Comparison of ENCODE assay signal across 9 cellular contexts in the genomic region with DNA sequence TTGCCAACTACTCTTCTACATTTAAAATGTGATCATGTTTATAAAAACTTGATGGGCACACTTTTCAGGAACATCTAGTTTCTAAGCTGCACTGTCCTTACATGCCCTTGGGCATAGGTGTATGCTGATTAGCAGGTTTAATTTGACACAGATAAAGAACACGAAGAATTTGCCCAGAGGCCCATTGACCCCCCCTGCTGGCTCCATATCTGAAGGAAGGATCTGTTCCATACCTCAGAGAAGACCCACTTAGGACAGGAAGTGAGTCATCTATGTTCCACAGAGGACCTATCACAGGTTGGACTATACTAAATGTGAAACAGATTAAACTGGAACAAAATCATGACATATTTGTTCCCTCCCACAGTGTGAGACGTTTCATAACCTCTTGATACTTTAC.
DNase-seq lines count a peak whose midpoint lies in the region; ATAC-seq and TF ChIP-seq lines count a peak whose summit lies in the region.
"Had no signal": no experiment of that assay in that cellular context is flagged by ENCODE, and none has a peak within 500 bp of the region (broad histone marks: within the 10 kb centered on the region; RNA-seq: fewer than 3 reads in every experiment).

No MANE protein-coding gene starts in this region.

- H3K9me3 Mint-ChIP-seq in T-helper 2 cell treated with Interferon-gamma antibody and Interleukin-4, amounts not matched to agents 5 μg/mL and 100 μg/mL, for 36 hours, result no peaks in the 10 kb centered on the region

- no peaks in the 10 kb centered on the region for H3K36me3 ChIP-seq in body of pancreas (replicated peaks in 1 of 2; ENCODE audit: insufficient read depth in 1 of 2, low read depth in 2 of 2)
- H3K36me3 ChIP-seq: upper lobe of left lung had no signal

- WGBS in body of pancreas, 2 donors, result 6 to 8% methylated on average over 2 of the region's 2 CpGs

- peak; percentile 68 for ATAC-seq in body of pancreas
- peak; percentile 72 for ATAC-seq in sciatic nerve
- no peak for ATAC-seq in HG02763 (IDR thresholded peaks at IDR 0.05; ENCODE audit: unreplicated experiment)

- no peak for TF ChIP-seq CTCF in body of pancreas (IDR thresholded peaks at IDR 0.05)

- H3K4me1 ChIP-seq in body of pancreas, result peaks cover 74% of the 10 kb centered on the region

- no peaks in the 10 kb centered on the region for H3K27me3 Mint-ChIP-seq in T-helper 2 cell treated with Interferon-gamma antibody and Interleukin-4, amounts not matched to agents 5 μg/mL and 100 μg/mL, for 36 hours (ENCODE audit: low read depth)

- no peak overlapping the region for H3K4me3 ChIP-seq in body of pancreas
- H3K4me3 ChIP-seq: upper lobe of left lung had no signal

- H3K36me3 Mint-ChIP-seq in T-helper 2 cell treated with Interferon-gamma antibody and Interleukin-4, amounts not matched to agents 5 μg/mL and 100 μg/mL, for 36 hours (ENCODE audit: low read depth), result peaks cover 1% of the 10 kb centered on the region

- DNase-seq in activated gamma-delta T cell treated with Interleukin-2 at 50 U/mL for 16 hours (peak; percentile 37), activated gamma-delta T cell (lab: John Stamatoyannopoulos, UW) (no peak), body of pancreas (no peak), sciatic nerve (ENCODE audit: low spot score) (no peak), NCI-H2171 treated with DMSO at 0.1 percent for 48 hours (lab: John Stamatoyannopoulos, UW) (no peak), NCI-H748 (lab: John Stamatoyannopoulos, UW; ENCODE audit: unreplicated experiment) (no peak)
- peak; percentile 80 for DNase-seq in T-helper 2 cell treated with Interferon-gamma antibody and Interleukin-4, amounts not matched to agents 5 μg/mL and 100 μg/mL, for 36 hours (ENCODE audit: low spot score)

- TF ChIP-seq POLR2A in body of pancreas (IDR thresholded peaks at IDR 0.05), result no peak

- peaks cover 31% of the 10 kb centered on the region for H3K4me1 Mint-ChIP-seq in T-helper 2 cell treated with Interferon-gamma antibody and Interleukin-4, amounts not matched to agents 5 μg/mL and 100 μg/mL, for 36 hours (ENCODE audit: low read depth)

- H3K27ac Mint-ChIP-seq in T-helper 2 cell treated with Interferon-gamma antibody and Interleukin-4, amounts not matched to agents 5 μg/mL and 100 μg/mL, for 36 hours, result peak overlapping the region; percentile 77

- intact Hi-C loops in body of pancreas (cut with DNase I), result no loop called here
- intact Hi-C loops in sciatic nerve (cut with DNase I), result no loop called here

- no peaks in the 10 kb centered on the region for H3K9me3 ChIP-seq in body of pancreas
- H3K9me3 ChIP-seq: upper lobe of left lung had no signal

- H3K27ac ChIP-seq in body of pancreas, result peak overlapping the region in 1 of 4 donors; percentile 24
- H3K27ac ChIP-seq: upper lobe of left lung had no signal

- peak overlapping the region; percentile 70 for H3K4me3 Mint-ChIP-seq in T-helper 2 cell treated with Interferon-gamma antibody and Interleukin-4, amounts not matched to agents 5 μg/mL and 100 μg/mL, for 36 hours

- H3K27me3 ChIP-seq in body of pancreas, result no peaks in the 10 kb centered on the region
- H3K27me3 ChIP-seq: upper lobe of left lung had no signal

Comparison
In these comparisons a context has a peak if more than half of its experiments do, and no peak if none do; other contexts are left out.
1. DNase-seq: peak in activated gamma-delta T cell treated with Interleukin-2 at 50 U/mL for 16 hours (single experiment) and T-helper 2 cell treated with Interferon-gamma antibody and Interleukin-4, amounts not matched to agents 5 μg/mL and 100 μg/mL, for 36 hours (single experiment); none in activated gamma-delta T cell (single experiment), body of pancreas (0 of 4), sciatic nerve (single experiment), NCI-H2171 treated with DMSO at 0.1 percent for 48 hours (single experiment) and NCI-H748 (single experiment).